1 cellular context compared by ENCODE assay signal in genomic region chr7:8217200-8218068, GRCh38.
TF ChIP-seq lines count a peak whose summit lies in the region.

No MANE protein-coding gene starts in this region.

TF ChIP-seq in SK-N-SH treated with all-trans-retinoic acid at 6 μM for 48 hours, 23 proteins besides CTCF, POLR2A, EP300 and RAD21 (continued from another document):
- TF ChIP-seq TSHZ2 (CRISPR knock-in tag; IDR thresholded peaks at IDR 0.05) (no peak), PPARA (CRISPR knock-in tag; IDR thresholded peaks at IDR 0.05; ENCODE audit: borderline replicate concordance) (no peak), SNAI2 (CRISPR knock-in tag; IDR thresholded peaks at IDR 0.05) (no peak), RARB (CRISPR knock-in tag; IDR thresholded peaks at IDR 0.05) (no peak), ZNF565 (CRISPR knock-in tag; conservative IDR thresholded peaks at IDR 0.05; ENCODE audit: low read depth) (no peak), ESRRG (CRISPR knock-in tag; IDR thresholded peaks at IDR 0.05) (no peak), ISL1 (CRISPR knock-in tag; IDR thresholded peaks at IDR 0.05) (no peak)
